8 cellular contexts compared by ENCODE assay signal in the genomic region with DNA sequence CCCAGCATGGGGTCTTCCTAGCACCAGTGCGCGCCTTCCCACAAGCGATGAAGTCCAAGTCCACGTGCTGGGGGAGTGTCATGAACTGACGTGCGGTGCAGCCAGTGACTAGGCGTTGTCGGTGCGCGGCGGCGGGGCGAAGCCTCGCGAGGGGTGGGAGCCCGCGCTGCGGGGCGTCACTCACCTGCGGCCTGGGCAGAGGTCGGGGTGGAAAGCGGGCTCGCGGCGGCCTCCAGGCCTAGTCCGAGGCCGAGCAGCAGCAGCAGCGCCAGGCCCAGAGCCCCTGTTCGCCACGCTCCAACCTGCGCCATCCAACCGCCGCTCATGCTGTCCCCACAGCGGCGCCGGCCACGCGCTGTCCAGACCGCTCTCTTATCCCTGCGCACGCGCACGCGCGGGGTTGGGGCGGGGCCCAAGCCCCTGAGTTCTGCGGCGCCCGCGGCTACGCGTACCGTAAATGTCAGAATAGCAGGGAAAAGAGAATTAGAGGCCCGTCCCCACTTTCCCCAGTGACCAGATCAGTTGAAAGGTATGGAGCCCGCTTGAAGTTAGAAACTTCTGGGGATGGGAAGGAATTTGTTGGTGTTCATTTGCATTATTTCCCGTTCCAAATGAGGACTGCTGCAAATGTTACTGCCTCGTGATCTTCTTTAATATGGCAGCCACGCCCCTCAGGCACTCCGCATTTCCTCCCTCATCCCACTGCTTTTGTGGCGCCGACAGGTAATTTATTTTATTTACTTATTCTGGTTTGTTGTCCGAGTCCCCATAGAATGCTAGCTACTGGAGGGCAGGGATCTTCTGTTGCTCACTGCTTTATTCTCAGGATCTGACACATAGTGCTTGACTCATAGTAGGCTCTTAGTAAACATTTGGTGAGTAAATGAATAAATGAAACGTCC. TPM values are rescaled to one million over a fixed set of nuclear protein-coding genes. Genes with fewer than 3 reads are reported as not detected.
DNase-seq lines count a peak whose midpoint lies in the region; ATAC-seq and TF ChIP-seq lines count a peak whose summit lies in the region.

Gene CD320 (minus strand): TSS at position 394 of the 902 bp plus-strand sequence. CDS start 68 bp downstream, at position 326.

- peak within 1 kb of the TSS; percentile 95 for H2AK9ac ChIP-seq in IMR-90 (replicated peaks; ENCODE audit: low read depth, low read length, poor library complexity)

- no peak for TF ChIP-seq RAD21 in IMR-90 (IDR thresholded peaks at IDR 0.05; ENCODE audit: low read length)

- dilution Hi-C loops in IMR-90 (cut with HindIII; ENCODE audit: low sequenced_read_pairs, unreplicated experiment) = no loop called here

- no peak within 1 kb of the TSS for H2BK20ac ChIP-seq in IMR-90 (ENCODE audit: low read depth, low read length)

- H3K56ac ChIP-seq in IMR-90 (ENCODE audit: extremely low read depth, insufficient read depth, low read length) = no peak within 1 kb of the TSS

- H3K79me1 ChIP-seq in IMR-90 (ENCODE audit: low read depth in 1 of 2, low read length in 2 of 2) = peaks cover 6 to 22% of the 10 kb centered on the region in 2 experiments; a peak in 3 of 4 replicates

- peaks cover 13% of the 10 kb centered on the region for H3K4me1 Mint-ChIP-seq in Caco-2 (ENCODE audit: low read depth, unreplicated experiment)
- H3K4me1 Mint-ChIP-seq in activated T-cell treated with anti-CD3 and anti-CD28 coated beads, Interleukin-2, amount 50 U/mL, for 24 hours (ENCODE audit: low read depth) = peaks cover 41% of the 10 kb centered on the region

- H4K91ac ChIP-seq in IMR-90 (ENCODE audit: insufficient read depth, low read depth, low read length) = peak within 1 kb of the TSS; percentile 8; the same call in 1 of the 2 replicates

- H2AFZ ChIP-seq in IMR-90 (replicated peaks; ENCODE audit: low read length, poor library complexity) = peak within 1 kb of the TSS; percentile 92

- no peak within 1 kb of the TSS for H3K18ac ChIP-seq in IMR-90 (ENCODE audit: low read depth, low read length)

- TF ChIP-seq POLR2A in IMR-90 (IDR thresholded peaks at IDR 0.05; ENCODE audit: low read depth, low read length) = peak; percentile 67

- peak within 1 kb of the TSS; percentile 96 for H3K27ac Mint-ChIP-seq in Caco-2 (ENCODE audit: unreplicated experiment)
- peak within 1 kb of the TSS; percentile 99 for H3K27ac Mint-ChIP-seq in activated T-cell treated with anti-CD3 and anti-CD28 coated beads, Interleukin-2, amount 50 U/mL, for 24 hours

- DNase-seq in Caco-2 (peak; percentile 92), IMR-90 (peak; percentile 87), OCI-M1 (lab: John Stamatoyannopoulos, UW) (peak; percentile 93)
- peak; percentile 93 for DNase-seq in activated T-cell treated with anti-CD3 and anti-CD28 coated beads, Interleukin-2, amount 50 U/mL, for 24 hours
- peak; percentile 92 for DNase-seq in stimulated activated CD8-positive, alpha-beta memory T cell treated with anti-CD3 and anti-CD28 coated beads, Interleukin-4, amount 100 ng/mL, for 48 hours

- H3K4me2 ChIP-seq in IMR-90 (ENCODE audit: low read depth, low read length) = peak within 1 kb of the TSS; percentile 93

- H2BK15ac ChIP-seq in IMR-90 (ENCODE audit: low read depth, low read length) = no peak within 1 kb of the TSS; the same call in 2 of the 3 replicates

- peak within 1 kb of the TSS; percentile 59; the same call in 1 of the 2 replicates for H3K23ac ChIP-seq in IMR-90 (ENCODE audit: low read depth, low read length)

- H3K9ac ChIP-seq in IMR-90 (ENCODE audit: low read depth, low read length) (peak within 1 kb of the TSS; percentile 36), muscle layer of colon (ENCODE audit: low read length) (peak within 1 kb of the TSS; percentile 42)

- POLR2A ChIA-PET in Caco-2 (lab: Charles Lee) (no interaction called here), IMR-90 (lab: Charles Lee; ENCODE audit: unreplicated experiment) (no interaction called here)

- BruUV-seq in Caco-2 (replicated peaks; lab: Mats Ljungman, UMichigan) (no TSS peak), IMR-90 (replicated peaks; lab: Mats Ljungman, UMichigan) (no TSS peak)

- CTCF ChIA-PET in Caco-2 (lab: Charles Lee) (interaction anchor here (1.0 kb wide), 1 partner anchor 27 kb away, joined by 3 read pairs; no protein-coding TSS in a partner anchor), IMR-90 (lab: Yijun Ruan, JAX) (no interaction called here)

- H3K4me3 ChIP-seq in Caco-2 (ENCODE audit: low read depth, low read length) = peak within 1 kb of the TSS; percentile 85
- peak within 1 kb of the TSS; percentile 51 for H3K4me3 ChIP-seq in IMR-90 (ENCODE audit: insufficient read depth, low read depth, low read length)
- peak within 1 kb of the TSS; percentile 56 to 77 for H3K4me3 ChIP-seq in muscle layer of colon (ENCODE audit: low read depth in 1 of 2, low read length in 2 of 2)

- no peaks in the 10 kb centered on the region for H3K9me3 ChIP-seq in Caco-2
- H3K9me3 ChIP-seq in IMR-90 (ENCODE audit: control insufficient read depth, insufficient read depth, low read length) = no peaks in the 10 kb centered on the region
- no peaks in the 10 kb centered on the region for H3K9me3 ChIP-seq in muscle layer of colon (ENCODE audit: low read length)

- no peak within 1 kb of the TSS for H2BK120ac ChIP-seq in IMR-90 (ENCODE audit: low read depth, low read length)

- peak within 1 kb of the TSS; percentile 59 to 80 for H4K8ac ChIP-seq in IMR-90 (ENCODE audit: low read depth in 2 of 2, low read length in 2 of 2)

- TF ChIP-seq CTCF in Caco-2 (IDR thresholded peaks at IDR 0.05; ENCODE audit: insufficient read depth in 1 of 2, low read depth in 1 of 2, low read length in 1 of 2, severe bottlenecking in 1 of 2, unreplicated experiment in 1 of 2) (no peak), IMR-90 (conservative IDR thresholded peaks at IDR 0.05; ENCODE audit: low read depth, low read length) (no peak)

- H3K27me3 ChIP-seq in Caco-2 (replicated peaks; ENCODE audit: control insufficient read depth, insufficient read depth, low read length) (no peaks in the 10 kb centered on the region), IMR-90 (ENCODE audit: control insufficient read depth, insufficient read depth, low read length) (no peaks in the 10 kb centered on the region), muscle layer of colon (ENCODE audit: control insufficient read depth in 1 of 2, insufficient read depth in 2 of 2, low read length in 2 of 2) (no peaks in the 10 kb centered on the region)

- H3K36me3 ChIP-seq in Caco-2 (ENCODE audit: control insufficient read depth, insufficient read depth, low read length) (peaks cover 2% of the 10 kb centered on the region), IMR-90 (ENCODE audit: control insufficient read depth, insufficient read depth, low read length) (peaks cover 11% of the 10 kb centered on the region), muscle layer of colon (ENCODE audit: insufficient read depth, low read length) (peaks cover 32% of the 10 kb centered on the region)

- no peaks in the 10 kb centered on the region for H3K4me1 ChIP-seq in Caco-2
- H3K4me1 ChIP-seq in IMR-90 (ENCODE audit: control insufficient read depth, insufficient read depth, low read length) = peaks cover 5% of the 10 kb centered on the region
- H3K4me1 ChIP-seq in muscle layer of colon (ENCODE audit: insufficient read depth, low read length) = peaks cover 19% of the 10 kb centered on the region

- no peaks in the 10 kb centered on the region for H3K27me3 Mint-ChIP-seq in Caco-2 (ENCODE audit: insufficient read depth, unreplicated experiment)
- H3K27me3 Mint-ChIP-seq in activated T-cell treated with anti-CD3 and anti-CD28 coated beads, Interleukin-2, amount 50 U/mL, for 24 hours = no peaks in the 10 kb centered on the region

- H4K20me1 ChIP-seq in IMR-90 (ENCODE audit: insufficient read depth, low read length) = no peaks in the 10 kb centered on the region

- in situ Hi-C loops in IMR-90 (cut with MboI; ENCODE audit: low sequenced_read_pairs) = no loop called here

- H3K4ac ChIP-seq in IMR-90 (ENCODE audit: low read depth, low read length) = peak within 1 kb of the TSS; percentile 26; the same call in 1 of the 2 replicates

- no peak within 1 kb of the TSS for H4K5ac ChIP-seq in IMR-90 (ENCODE audit: low read depth, low read length)

- 0% methylated on average over 28 of the region's 63 CpGs; no CpG with 5 or more reads in 1 of the 2 experiments for WGBS in IMR-90 (ENCODE audit: extremely low coverage in 2 of 2, insufficient read length in 1 of 2), 2 experiments

- H2AK5ac ChIP-seq in IMR-90 (ENCODE audit: low read depth, low read length) = peak within 1 kb of the TSS; percentile 81

- intact Hi-C loops in Caco-2 (cut with micrococcal nuclease; ENCODE audit: unreplicated experiment) (no loop called here), IMR-90 (cut with micrococcal nuclease) (no loop called here)

- H3K14ac ChIP-seq in IMR-90 (replicated peaks; ENCODE audit: low read depth, low read length) = peak within 1 kb of the TSS; percentile 19

- H2BK5ac ChIP-seq in IMR-90 (ENCODE audit: low read depth, low read length, poor library complexity, severe bottlenecking) = no peak within 1 kb of the TSS

- peaks cover 3% of the 10 kb centered on the region for H3K9me1 ChIP-seq in IMR-90 (ENCODE audit: insufficient read depth, low read length)

- peaks cover 31% of the 10 kb centered on the region for H3K36me3 Mint-ChIP-seq in Caco-2 (ENCODE audit: insufficient read depth, unreplicated experiment)
- peaks cover 95% of the 10 kb centered on the region for H3K36me3 Mint-ChIP-seq in activated T-cell treated with anti-CD3 and anti-CD28 coated beads, Interleukin-2, amount 50 U/mL, for 24 hours (ENCODE audit: low read depth)

- H3K27ac ChIP-seq in IMR-90 (ENCODE audit: insufficient read depth, low read length) = no peak within 1 kb of the TSS; the same call in 1 of the 2 replicates
- peak within 1 kb of the TSS; percentile 79 for H3K27ac ChIP-seq in muscle layer of colon (ENCODE audit: low read depth, low read length)

- ATAC-seq in GM21390 (IDR thresholded peaks at IDR 0.05; ENCODE audit: unreplicated experiment) (peak; percentile 75), IMR-90 (ENCODE audit: low read depth) (peak; percentile 98), esophagus mucosa (peak; percentile 80)

- no peaks in the 10 kb centered on the region for H3K9me3 Mint-ChIP-seq in Caco-2 (ENCODE audit: unreplicated experiment)
- no peaks in the 10 kb centered on the region for H3K9me3 Mint-ChIP-seq in activated T-cell treated with anti-CD3 and anti-CD28 coated beads, Interleukin-2, amount 50 U/mL, for 24 hours

- H3K4me3 Mint-ChIP-seq in Caco-2 (ENCODE audit: unreplicated experiment) = peak within 1 kb of the TSS; percentile 91
- H3K4me3 Mint-ChIP-seq in activated T-cell treated with anti-CD3 and anti-CD28 coated beads, Interleukin-2, amount 50 U/mL, for 24 hours = peak within 1 kb of the TSS; percentile 98

TF ChIP-seq in IMR-90, 13 proteins besides CTCF, POLR2A, EP300 and RAD21 (continues in another document):
- TF ChIP-seq MXI1 (IDR thresholded peaks at IDR 0.05; ENCODE audit: borderline replicate concordance, low read depth, low read length) (peak; percentile 96), CHD1 (IDR thresholded peaks at IDR 0.05; ENCODE audit: low read depth, low read length) (no peak), MAZ (IDR thresholded peaks at IDR 0.05; ENCODE audit: borderline replicate concordance, low read depth, low read length) (peak; percentile 82)

RNA-seq across cellular contexts. Expression of gene CD320, which starts in this region (rescaled TPM):
- total RNA-seq in Caco-2 (2022) (81.0 and 87.7 TPM in 2 replicates), IMR-90 (2012; rRNA removed) (13.3 and 15.8 TPM in 2 replicates), esophagus mucosa (12.0 TPM)
- polyA plus RNA-seq in IMR-90 (2012; rRNA removed) = 78.5 and 101 TPM in 2 replicates
- 154 and 169 TPM in 2 replicates for polyA plus RNA-seq in IMR-90 (2012; cell fraction: cytosol; rRNA removed)
- 36.8 and 84.4 TPM in 2 replicates for polyA plus RNA-seq in IMR-90 (2012; cell fraction: nucleus; rRNA removed; ENCODE audit: low replicate concordance)
